Comparison of ENCODE assay signal across 8 cellular contexts in genomic region chr16:69709456-69710084, GRCh38. TPM values are rescaled to one million over a fixed set of nuclear protein-coding genes. Genes with fewer than 3 reads are reported as not detected.
A peak's percentile ranks its signal among the peaks of the same experiment; 100 is the strongest.
DNase-seq lines count a peak whose midpoint lies in the region; ATAC-seq and TF ChIP-seq lines count a peak whose summit lies in the region.

No MANE protein-coding gene starts in this region.

- intact Hi-C loops in IMR-90 (cut with micrococcal nuclease): loop anchor here (1.0 to 5.0 kb wide), 2 partner anchors 45 to 223 kb away; partner anchors contain the start of gene NOB1
- intact Hi-C loops in OCI-LY7 (cut with micrococcal nuclease; ENCODE audit: unreplicated experiment): loop anchor here (2.0 to 5.0 kb wide), 3 partner anchors 45 to 312 kb away; partner anchors contain the start of gene NOB1
- intact Hi-C loops in uterus (cut with DNase I; ENCODE audit: low total_unique reads): loop anchor here (10.0 kb wide), 1 partner anchor 45 kb away; the partner anchor contains the start of gene NOB1

- no peak overlapping the region for H3K9ac ChIP-seq in IMR-90 (ENCODE audit: low read depth, low read length)

- H4K5ac ChIP-seq in IMR-90 (ENCODE audit: low read depth, low read length): no peak overlapping the region

- no peak overlapping the region for H2BK120ac ChIP-seq in IMR-90 (ENCODE audit: low read depth, low read length)

- H2BK5ac ChIP-seq in IMR-90 (ENCODE audit: low read depth, low read length, poor library complexity, severe bottlenecking): no peak overlapping the region

- H3K23ac ChIP-seq in IMR-90 (ENCODE audit: low read depth, low read length): no peak overlapping the region

- DNase-seq in DMS153 (lab: John Stamatoyannopoulos, UW): peak; percentile 52
- DNase-seq in IMR-90: peak; percentile 73
- DNase-seq in OCI-LY7 (ENCODE audit: low spot score): peak; percentile 78
- DNase-seq in cerebellum (ENCODE audit: low spot score): peak; percentile 80
- no peak for DNase-seq in left lobe of liver (ENCODE audit: low spot score)
- DNase-seq in uterus: no peak
- DNase-seq in activated CD4-positive, alpha-beta T cell treated with anti-CD3 and anti-CD28 coated beads, Interleukin-2, amount 50 U/mL, for 4 hours: no peak

- H3K79me2 ChIP-seq in OCI-LY7 (ENCODE audit: insufficient read depth, low read depth, low read length): no peaks in the 10 kb centered on the region

- no peaks in the 10 kb centered on the region for H3K27me3 ChIP-seq in IMR-90 (ENCODE audit: control insufficient read depth, insufficient read depth, low read length)
- no peaks in the 10 kb centered on the region for H3K27me3 ChIP-seq in uterus

- in situ Hi-C loops in IMR-90 (cut with MboI; ENCODE audit: low sequenced_read_pairs): loop anchor here (5.0 kb wide), 1 partner anchor 43 kb away; the partner anchor contains the start of gene NOB1

- dilution Hi-C loops in IMR-90 (cut with HindIII; ENCODE audit: low sequenced_read_pairs, unreplicated experiment): no loop called here

- CTCF ChIA-PET in IMR-90 (lab: Yijun Ruan, JAX): interaction anchor here (1.0 to 1.3 kb wide), 2 partner anchors 9 to 14 kb away, joined by 3 to 5 read pairs; no protein-coding TSS in a partner anchor
- CTCF ChIA-PET in OCI-LY7 (lab: Charles Lee; ENCODE audit: unreplicated experiment): interaction anchor here (1.2 kb wide), 1 partner anchor 45 kb away, joined by 3 read pairs; the partner anchor contains the start of gene NOB1

- no peak overlapping the region for H2AK5ac ChIP-seq in IMR-90 (ENCODE audit: low read depth, low read length)

- H2AFZ ChIP-seq in IMR-90 (replicated peaks; ENCODE audit: low read length, poor library complexity) (no peak overlapping the region), OCI-LY7 (ENCODE audit: low read length) (no peak overlapping the region)

- no peak overlapping the region for H4K8ac ChIP-seq in IMR-90 (ENCODE audit: low read depth in 2 of 2, low read length in 2 of 2)

- POLR2A ChIA-PET in IMR-90 (lab: Charles Lee; ENCODE audit: unreplicated experiment): no interaction called here
- POLR2A ChIA-PET in OCI-LY7 (lab: Charles Lee): interaction anchor here (0.5 to 1.2 kb wide), 3 partner anchors 40 to 268 kb away, joined by 4 to 7 read pairs (median 6); partner anchors contain the start of gene NOB1

- H2BK20ac ChIP-seq in IMR-90 (ENCODE audit: low read depth, low read length): no peak overlapping the region

- H3K79me1 ChIP-seq in IMR-90 (ENCODE audit: low read depth in 1 of 2, low read length in 2 of 2): peaks cover 7 to 24% of the 10 kb centered on the region in 2 experiments

- TF ChIP-seq CTCF in IMR-90 (conservative IDR thresholded peaks at IDR 0.05; ENCODE audit: low read depth, low read length) (peak; percentile 69), OCI-LY7 (conservative IDR thresholded peaks at IDR 0.05; ENCODE audit: low read length) (peak; percentile 97), uterus (IDR thresholded peaks at IDR 0.05) (peak; percentile 61 to 87 (median 78))

- H2AK9ac ChIP-seq in IMR-90 (replicated peaks; ENCODE audit: low read depth, low read length, poor library complexity): no peak overlapping the region

- ATAC-seq in IMR-90 (ENCODE audit: low read depth) (peak; percentile 22; the same call in 1 of the 2 replicates), left lobe of liver (peak; percentile 88), GM18909 (IDR thresholded peaks at IDR 0.05; ENCODE audit: poor library complexity, unreplicated experiment) (no peak)

- no peak overlapping the region for H3K18ac ChIP-seq in IMR-90 (ENCODE audit: low read depth, low read length)

- peaks cover 7% of the 10 kb centered on the region; the same call in 1 of the 2 replicates for H4K20me1 ChIP-seq in IMR-90 (ENCODE audit: insufficient read depth, low read length)
- no peaks in the 10 kb centered on the region for H4K20me1 ChIP-seq in OCI-LY7 (ENCODE audit: insufficient read depth, low read length)

- no peaks in the 10 kb centered on the region for H3K9me2 ChIP-seq in OCI-LY7 (ENCODE audit: insufficient read depth, low read length)

- H3K9me1 ChIP-seq in IMR-90 (ENCODE audit: insufficient read depth, low read length): no peaks in the 10 kb centered on the region

- no peak overlapping the region for H3K4me2 ChIP-seq in IMR-90 (ENCODE audit: low read depth, low read length)
- H3K4me2 ChIP-seq in OCI-LY7 (ENCODE audit: low read length): no peak overlapping the region

- H4K91ac ChIP-seq in IMR-90 (ENCODE audit: insufficient read depth, low read depth, low read length): no peak overlapping the region

- no peak overlapping the region for H3K14ac ChIP-seq in IMR-90 (replicated peaks; ENCODE audit: low read depth, low read length)

- H2BK15ac ChIP-seq in IMR-90 (ENCODE audit: low read depth, low read length): no peak overlapping the region

- TF ChIP-seq POLR2A in IMR-90 (IDR thresholded peaks at IDR 0.05; ENCODE audit: low read depth, low read length): no peak
- no peak for TF ChIP-seq POLR2A in uterus (IDR thresholded peaks at IDR 0.05)

- peaks cover 4% of the 10 kb centered on the region; the same call in 1 of the 2 replicates for H3K4me1 ChIP-seq in IMR-90 (ENCODE audit: control insufficient read depth, insufficient read depth, low read length)
- no peaks in the 10 kb centered on the region for H3K4me1 ChIP-seq in OCI-LY7 (ENCODE audit: insufficient read depth, low read length, poor library complexity, severe bottlenecking)
- H3K4me1 ChIP-seq in uterus: no peaks in the 10 kb centered on the region

- no peak overlapping the region for H3K4ac ChIP-seq in IMR-90 (ENCODE audit: low read depth, low read length)

- H3K4me3 ChIP-seq in IMR-90 (ENCODE audit: insufficient read depth, low read depth, low read length) (no peak overlapping the region), OCI-LY7 (ENCODE audit: low read depth, low read length, poor library complexity, severe bottlenecking) (no peak overlapping the region), uterus (no peak overlapping the region)

- no peaks in the 10 kb centered on the region for H3K9me3 ChIP-seq in IMR-90 (ENCODE audit: control insufficient read depth, insufficient read depth, low read length)
- H3K9me3 ChIP-seq in OCI-LY7 (ENCODE audit: low read length): no peaks in the 10 kb centered on the region
- no peaks in the 10 kb centered on the region for H3K9me3 ChIP-seq in uterus

- H3K36me3 ChIP-seq in IMR-90 (ENCODE audit: control insufficient read depth, insufficient read depth, low read length): peaks cover 42% of the 10 kb centered on the region
- H3K36me3 ChIP-seq in OCI-LY7 (ENCODE audit: insufficient read depth, low read length): 0 out of 2 replicates have a peak, but pooled peaks cover under 1% of the 10 kb centered on the region
- no peaks in the 10 kb centered on the region for H3K36me3 ChIP-seq in uterus

- no CpG with 5 or more reads among the region's 5 CpGs for WGBS in IMR-90 (ENCODE audit: extremely low coverage in 2 of 2, insufficient read length in 1 of 2), 2 experiments

- TF ChIP-seq RAD21 in IMR-90 (IDR thresholded peaks at IDR 0.05; ENCODE audit: low read length): peak; percentile 64

- H3K27ac ChIP-seq in IMR-90 (ENCODE audit: insufficient read depth, low read length) (no peak overlapping the region), OCI-LY7 (ENCODE audit: low read depth, low read length, poor library complexity, severe bottlenecking) (no peak overlapping the region), uterus (peak overlapping the region; percentile 60 to 76)

- BruUV-seq in IMR-90 (replicated peaks; lab: Mats Ljungman, UMichigan) (no TSS peak), OCI-LY7 (replicated peaks; lab: Mats Ljungman, UMichigan) (no TSS peak)

- no peak overlapping the region for H3K56ac ChIP-seq in IMR-90 (ENCODE audit: extremely low read depth, insufficient read depth, low read length)

TF ChIP-seq in IMR-90, 13 proteins besides CTCF, POLR2A, EP300 and RAD21:
- peak; percentile 51 for TF ChIP-seq SMC3 (IDR thresholded peaks at IDR 0.05; ENCODE audit: low read depth, low read length)
- no peak for TF ChIP-seq CHD1 (IDR thresholded peaks at IDR 0.05; ENCODE audit: low read depth, low read length)
- TF ChIP-seq BHLHE40 (IDR thresholded peaks at IDR 0.05; ENCODE audit: low read depth, low read length): no peak
- no peak for TF ChIP-seq MAFK (IDR thresholded peaks at IDR 0.05; ENCODE audit: low read depth, low read length)

RNA-seq across cellular contexts. Expression of gene NQO1, which starts 16.8 kb away (rescaled TPM):
- total RNA-seq in IMR-90 (2012; rRNA removed) (404 and 426 TPM in 2 replicates), OCI-LY7 (2022) (4.1 TPM in 2 replicates), cerebellum (9.1 TPM), left lobe of liver (4.9 TPM), uterus (10 to 100 TPM; 14.7 to 23.8 (median 19.6) TPM)
- 266 and 304 TPM in 2 replicates for polyA plus RNA-seq in IMR-90 (2012; rRNA removed)
- polyA plus RNA-seq in IMR-90 (2012; cell fraction: cytosol; rRNA removed): 178 and 231 TPM in 2 replicates
- 57.1 and 94.2 TPM in 2 replicates for polyA plus RNA-seq in IMR-90 (2012; cell fraction: nucleus; rRNA removed; ENCODE audit: low replicate concordance)
- 3.2 and 3.6 TPM in 2 replicates for total RNA-seq in OCI-LY7 (2014; rRNA removed; shearing (Covaris generic))

RNA-seq across cellular contexts. Expression of gene NOB1, which starts 45.2 kb away (rescaled TPM):
- total RNA-seq in IMR-90 (2012; rRNA removed) (36.4 and 47.0 TPM in 2 replicates), OCI-LY7 (2022) (62.2 and 68.7 TPM in 2 replicates), cerebellum (10.4 TPM), left lobe of liver (13.8 TPM), uterus (10 to 100 TPM; 15.9 to 50.5 (median 21.0) TPM)
- polyA plus RNA-seq in IMR-90 (2012; rRNA removed): 58.1 and 63.2 TPM in 2 replicates
- 57.9 and 67.8 TPM in 2 replicates for polyA plus RNA-seq in IMR-90 (2012; cell fraction: cytosol; rRNA removed)
- 25.7 and 35.4 TPM in 2 replicates for polyA plus RNA-seq in IMR-90 (2012; cell fraction: nucleus; rRNA removed; ENCODE audit: low replicate concordance)
- total RNA-seq in OCI-LY7 (2014; rRNA removed; shearing (Covaris generic)): 29.3 and 36.9 TPM in 2 replicates

RNA-seq across cellular contexts. Expression of gene WWP2, which starts 52.6 kb away (rescaled TPM):
- total RNA-seq in IMR-90 (2012; rRNA removed) (12.7 and 14.4 TPM in 2 replicates), OCI-LY7 (2022) (43.4 and 45.6 TPM in 2 replicates), cerebellum (26.0 TPM), left lobe of liver (24.5 TPM), uterus (10 to 100 TPM; 12.8 to 57.9 (median 32.4) TPM)
- 11.8 and 13.7 TPM in 2 replicates for polyA plus RNA-seq in IMR-90 (2012; rRNA removed)
- polyA plus RNA-seq in IMR-90 (2012; cell fraction: cytosol; rRNA removed): 6.5 and 8.4 TPM in 2 replicates
- polyA plus RNA-seq in IMR-90 (2012; cell fraction: nucleus; rRNA removed; ENCODE audit: low replicate concordance): 32.2 and 32.7 TPM in 2 replicates
- 20.8 and 30.3 TPM in 2 replicates for total RNA-seq in OCI-LY7 (2014; rRNA removed; shearing (Covaris generic))

Comparison
In these comparisons a context has a peak if more than half of its experiments do, and no peak if none do; other contexts are left out.
1. DNase-seq: peak in DMS153 (single experiment), IMR-90 (single experiment), OCI-LY7 (single experiment) and cerebellum (single experiment); none in left lobe of liver (single experiment), uterus (0 of 2) and activated CD4-positive, alpha-beta T cell treated with anti-CD3 and anti-CD28 coated beads, Interleukin-2, amount 50 U/mL, for 4 hours (0 of 2).
2. H3K27ac ChIP-seq: peak in uterus (2 of 2); none in IMR-90 (single experiment) and OCI-LY7 (single experiment).
3. RNA of gene NQO1, which starts 16.8 kb away (total RNA-seq): 404 to 426 TPM in IMR-90; 14.7 to 23.8 TPM in uterus, 9.1 TPM in cerebellum (single experiment), 4.9 TPM in left lobe of liver (single experiment) and 3.2 to 4.1 TPM in OCI-LY7; every median in the first group is over 10 times any median in the second.
4. Peak in every context shown above with its lines, with median percentiles within 50 percentile points of each other: CTCF ChIP-seq.